28 cellular contexts compared by ENCODE assay signal in genomic region chr16:12020007-12020406, GRCh38. TPM values are rescaled to one million over a fixed set of nuclear protein-coding genes. Genes with fewer than 3 reads are reported as not detected.
"Had no signal": no experiment of that assay in that cellular context is flagged by ENCODE, and none has a peak within 500 bp of the region (broad histone marks: within the 10 kb centered on the region; RNA-seq: fewer than 3 reads in every experiment).

No MANE protein-coding gene starts in this region.

- H3K27ac Mint-ChIP-seq: progenitor cell of endocrine pancreas had no signal

- H3K4me3 Mint-ChIP-seq: activated T-cell treated with anti-CD3 and anti-CD28 coated beads, Interleukin-2, amount 50 U/mL, for 4 hours had no signal

- H3K9me3 Mint-ChIP-seq: activated T-cell treated with anti-CD3 and anti-CD28 coated beads, Interleukin-2, amount 50 U/mL, for 4 hours had no signal

- H3K27me3 ChIP-seq: brain microvascular endothelial cell, colonic mucosa, testis, upper lobe of right lung had no signal

- DNase-seq: activated CD4-positive, alpha-beta T cell treated with anti-CD3 and anti-CD28 coated beads, Interleukin-2, amount 50 U/mL, for 1 hour; activated CD4-positive, CD25-positive, alpha-beta regulatory T cell treated with anti-CD3 and anti-CD28 coated beads, Interleukin-2, amount 50 U/mL, for 72 hours; activated CD8-positive, alpha-beta memory T cell treated with anti-CD3 and anti-CD28 coated beads, Interleukin-2, amount 50 U/mL, for 4 hours; activated effector memory CD4-positive, alpha-beta T cell treated with anti-CD3 and anti-CD28 coated beads, Interleukin-2, amount 50 U/mL, for 16 hours; activated naive CD4-positive, alpha-beta T cell treated with anti-CD3 and anti-CD28 coated beads, Interleukin-2, amount 50 U/mL, for 16 hours; activated T-cell treated with anti-CD3 and anti-CD28 coated beads, Interleukin-2, amount 50 U/mL, for 4 hours; aorta; brain microvascular endothelial cell; central memory CD4-positive, alpha-beta T cell; colonic mucosa; foreskin melanocyte; glutamatergic neuron; hippocampal formation; left colon; midbrain; occipital lobe; right cardiac atrium; stimulated activated CD4-positive, alpha-beta T cell treated with anti-CD3 and anti-CD28 coated beads, Interleukin-2, amount 100 ng/mL, for 48 hours; T-helper 9 cell; testis; upper lobe of right lung had no signal

- H3K27me3 Mint-ChIP-seq: progenitor cell of endocrine pancreas had no signal

- ATAC-seq: activated T-cell treated with anti-CD3 and anti-CD28 coated beads, Interleukin-2, amount 50 U/mL, for 4 hours; left colon; right cardiac atrium; upper lobe of right lung had no signal

- H3K36me3 ChIP-seq: brain microvascular endothelial cell, colonic mucosa, upper lobe of right lung had no signal

- FAIRE-seq: islet of Langerhans had no signal

- H3K9me3 ChIP-seq: colonic mucosa, testis, upper lobe of right lung had no signal

- H3K27ac ChIP-seq: brain microvascular endothelial cell, colonic mucosa, testis, upper lobe of right lung had no signal

- H3K4me1 ChIP-seq: colonic mucosa, testis, upper lobe of right lung had no signal

- H3K4me3 ChIP-seq: colonic mucosa, lung, testis, upper lobe of right lung had no signal

RNA-seq across cellular contexts. Expression of gene TNFRSF17, which starts 55.0 kb away (rescaled TPM):
- total RNA-seq: activated T-cell treated with anti-CD3 and anti-CD28 coated beads, Interleukin-2, amount 50 U/mL, for 4 hours; aorta; epithelial cell of proximal tubule; fibroblast of lung; occipital lobe; progenitor cell of endocrine pancreas; skeletal muscle tissue had no signal
- polyA plus RNA-seq: aorta, fibroblast of lung, neural cell, right cardiac atrium had no signal
